ENCODE assay signal across 8 cellular contexts in genomic region chr12:9283346-9284095, GRCh38.
A peak's percentile ranks its signal among the peaks of the same experiment; 100 is the strongest.
DNase-seq lines count a peak whose midpoint lies in the region; ATAC-seq and TF ChIP-seq lines count a peak whose summit lies in the region.
"Not testable (repeated sequence)": the region's sequence is repeated elsewhere in the genome, so short reads cannot be mapped to it uniquely, and the experiment has no call there.

No MANE protein-coding gene starts in this region.

- not testable (repeated sequence) for H3K79me2 ChIP-seq in OCI-LY3 (ENCODE audit: low read length)

- not testable (repeated sequence) for TF ChIP-seq CTCF in GM20000 (IDR thresholded peaks at IDR 0.05; ENCODE audit: extremely low read depth, missing control alignments); OCI-LY3 (IDR thresholded peaks at IDR 0.05; ENCODE audit: low read depth, low read length)

- not testable (repeated sequence) for H3K4me1 Mint-ChIP-seq in IgD-negative memory B cell; effector memory CD8-positive, alpha-beta T cell (ENCODE audit: low read depth in 2 of 2)

- peak; percentile 93 for ATAC-seq in effector memory CD8-positive, alpha-beta T cell (replicated peaks)

- H2AFZ ChIP-seq in OCI-LY3 (ENCODE audit: low read depth, low read length): peak overlapping the region; percentile 81

- H3K36me3 Mint-ChIP-seq in IgD-negative memory B cell; effector memory CD8-positive, alpha-beta T cell (ENCODE audit: insufficient read depth): not testable (repeated sequence)

- peak overlapping the region; percentile 76 for H3K27ac ChIP-seq in OCI-LY3 (ENCODE audit: low read length)

- peak overlapping the region; percentile 88 to 98 (median 94) for H3K4me3 Mint-ChIP-seq in IgD-negative memory B cell
- H3K4me3 Mint-ChIP-seq in effector memory CD8-positive, alpha-beta T cell: peak overlapping the region; percentile 82 to 99

- peak overlapping the region; percentile 80 for H3K4me3 ChIP-seq in OCI-LY3 (ENCODE audit: low read length)

- H3K27me3 ChIP-seq in OCI-LY3 (ENCODE audit: low read depth, low read length): not testable (repeated sequence)

- DNase-seq in C1 segment of cervical spinal cord (lab: John Stamatoyannopoulos, UW): peak; percentile 3 to 90 (median 80)
- DNase-seq in GM20000 (ENCODE audit: low spot score): peak; percentile 45
- DNase-seq in activated CD8-positive, alpha-beta memory T cell treated with anti-CD3 and anti-CD28 coated beads, Interleukin-2, amount 50 U/mL, for 1 hour (ENCODE audit: extremely low read depth): peak; percentile 13
- peak; percentile 58 to 84 (median 83) for DNase-seq in effector memory CD8-positive, alpha-beta T cell
- peak; percentile 89 for DNase-seq in medulla oblongata (ENCODE audit: extremely low spot score)
- peak; percentile 90 for DNase-seq in stimulated activated CD4-positive, alpha-beta T cell treated with anti-CD3 and anti-CD28 coated beads, Interleukin-4, amount 100 ng/mL, for 24 hours

- H3K27ac Mint-ChIP-seq in IgD-negative memory B cell: peak overlapping the region; percentile 41 to 92 (median 91)
- peak overlapping the region in 1 of 2 donors; percentile 98 for H3K27ac Mint-ChIP-seq in effector memory CD8-positive, alpha-beta T cell

- H3K4me2 ChIP-seq in OCI-LY3 (ENCODE audit: low read length): peak overlapping the region; percentile 77

- not testable (repeated sequence) for H3K4me1 ChIP-seq in OCI-LY3 (ENCODE audit: low read length)

- not testable (repeated sequence) for H4K20me1 ChIP-seq in OCI-LY3 (ENCODE audit: insufficient read depth, low read length)

- not testable (repeated sequence) for H3K9me3 ChIP-seq in OCI-LY3 (ENCODE audit: insufficient read depth, low read length)

- peak overlapping the region; percentile 72 for H3K9ac ChIP-seq in OCI-LY3 (ENCODE audit: low read length)

- H3K36me3 ChIP-seq in OCI-LY3 (replicated peaks; ENCODE audit: low read depth, low read length): not testable (repeated sequence)

- H3K9me3 Mint-ChIP-seq in IgD-negative memory B cell; effector memory CD8-positive, alpha-beta T cell: not testable (repeated sequence)

- not testable (repeated sequence) for H3K27me3 Mint-ChIP-seq in IgD-negative memory B cell
- peaks cover 6 to 13% of the 10 kb centered on the region in 2 donors for H3K27me3 Mint-ChIP-seq in effector memory CD8-positive, alpha-beta T cell

Comparison
In these comparisons a context has a peak if more than half of its experiments do, and no peak if none do; other contexts are left out.
1. Peak in every context shown above with its lines: DNase-seq, ATAC-seq, H3K4me3 ChIP-seq and H3K27ac ChIP-seq.
2. DNase-seq: peak in every context shown above with its lines; median percentile 90 in stimulated activated CD4-positive, alpha-beta T cell treated with anti-CD3 and anti-CD28 coated beads, Interleukin-4, amount 100 ng/mL, for 24 hours; 89 in medulla oblongata; 83 in effector memory CD8-positive, alpha-beta T cell; 80 in C1 segment of cervical spinal cord; 45 in GM20000; 13 in activated CD8-positive, alpha-beta memory T cell treated with anti-CD3 and anti-CD28 coated beads, Interleukin-2, amount 50 U/mL, for 1 hour.